ENCODE assay signal across 14 cellular contexts in the genomic region with DNA sequence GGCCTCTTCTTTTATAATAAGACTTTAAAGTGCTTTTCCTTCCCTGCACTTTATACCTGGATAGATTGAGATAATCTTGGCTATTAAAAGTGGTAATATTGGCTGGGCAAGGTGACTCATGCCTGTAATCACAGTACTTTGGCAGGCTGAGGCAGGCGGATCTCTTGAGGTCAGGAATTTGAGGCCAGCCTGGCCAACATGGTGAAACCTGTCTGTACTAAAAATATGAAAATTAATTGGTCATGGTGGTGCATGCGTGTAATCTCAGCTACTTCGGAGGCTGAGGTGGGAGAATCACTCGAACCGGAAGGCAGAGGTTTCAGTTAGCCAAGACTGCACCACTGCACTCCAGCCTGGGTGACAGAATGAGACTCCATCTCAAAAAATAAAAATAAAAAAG.
"Had no signal": no experiment of that assay in that cellular context is flagged by ENCODE, and none has a peak within 500 bp of the region (broad histone marks: within the 10 kb centered on the region; RNA-seq: fewer than 3 reads in every experiment).

No MANE protein-coding gene starts in this region.

- H3K36me3 ChIP-seq: adrenal gland, left ventricle myocardium inferior, suprapubic skin had no signal

- DNase-seq: activated CD4-positive, CD25-positive, alpha-beta regulatory T cell treated with anti-CD3 and anti-CD28 coated beads, Interleukin-2, amount 50 U/mL, for 72 hours; activated CD8-positive, alpha-beta memory T cell treated with anti-CD3 and anti-CD28 coated beads for 24 hours; activated CD8-positive, alpha-beta memory T cell treated with anti-CD3 and anti-CD28 coated beads, Interleukin-2, amount 50 U/mL, for 48 hours; activated gamma-delta T cell treated with Interleukin-2 at 50 U/mL for 16 hours; adrenal gland; dermis blood vessel endothelial cell; effector memory CD4-positive, alpha-beta T cell; foreskin melanocyte; glutamatergic neuron; left ventricle myocardium inferior; naive B cell; T-helper 2 cell had no signal

- ATAC-seq: activated naive CD4-positive, alpha-beta T cell treated with anti-CD3 and anti-CD28 coated beads, Interleukin-2, amount 50 U/mL, for 72 hours had no signal

- H3K27me3 ChIP-seq: adrenal gland, suprapubic skin had no signal

- H3K4me3 ChIP-seq: adrenal gland, left ventricle myocardium inferior, suprapubic skin had no signal

- H3K9me3 ChIP-seq: adrenal gland, suprapubic skin had no signal
